Comparison of ENCODE assay signal across 8 cellular contexts in the genomic region with DNA sequence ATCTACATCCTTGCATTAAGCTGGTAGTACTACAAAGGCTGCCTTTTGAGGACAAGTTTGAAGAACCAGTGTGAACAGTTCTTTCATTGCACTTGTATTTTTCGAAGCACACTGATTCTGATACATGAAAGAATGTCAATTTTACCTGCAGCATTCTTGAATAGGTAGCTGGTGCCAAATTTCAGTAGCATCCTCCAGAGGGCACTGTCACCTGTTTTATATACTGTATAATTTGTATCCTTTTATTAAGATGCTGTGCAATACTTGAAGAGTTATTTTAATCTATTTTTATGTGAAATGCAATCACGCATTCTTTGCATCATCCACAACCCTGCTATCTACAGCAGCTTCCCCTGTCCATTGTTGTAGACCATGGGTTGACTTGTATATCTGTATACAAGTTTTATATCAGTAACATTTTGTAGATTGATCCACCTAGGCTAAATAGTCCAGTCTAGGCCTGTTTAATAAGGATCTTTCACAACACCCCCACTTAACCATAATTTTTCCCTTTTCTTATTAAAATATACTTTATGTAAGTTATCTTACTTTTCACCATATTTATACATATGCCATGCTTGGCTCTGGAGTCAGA.
DNase-seq lines count a peak whose midpoint lies in the region; ATAC-seq, FAIRE-seq and TF ChIP-seq lines count a peak whose summit lies in the region.

No MANE protein-coding gene starts in this region.

- no TSS peak for BruUV-seq in Caco-2 (replicated peaks; lab: Mats Ljungman, UMichigan)

- H3K27ac Mint-ChIP-seq in Caco-2 (ENCODE audit: unreplicated experiment), result no peak overlapping the region
- H3K27ac Mint-ChIP-seq in stimulated activated effector memory CD8-positive, alpha-beta T cell treated with anti-CD3 and anti-CD28 coated beads, Interleukin-12 subunit alpha, Interleukin-12 subunit beta, amount 100 ng/mL, for 72 hours, result no peak overlapping the region

- DNase-seq in Caco-2, result peak in 1 of 2 experiments; percentile 34
- DNase-seq in Jurkat, Clone E6-1 (ENCODE audit: low read depth, low spot score), result peak; percentile 12
- no peak for DNase-seq in stimulated activated effector memory CD8-positive, alpha-beta T cell treated with anti-CD3 and anti-CD28 coated beads, Interleukin-12 subunit alpha, Interleukin-12 subunit beta, amount 100 ng/mL, for 72 hours (ENCODE audit: low spot score in 2 of 2)
- DNase-seq in stimulated activated naive CD4-positive, alpha-beta T cell (lab: John Stamatoyannopoulos, UW), result no peak

- H3K4me3 Mint-ChIP-seq in Caco-2 (ENCODE audit: unreplicated experiment), result peak overlapping the region; percentile 23
- no peak overlapping the region for H3K4me3 Mint-ChIP-seq in stimulated activated effector memory CD8-positive, alpha-beta T cell treated with anti-CD3 and anti-CD28 coated beads, Interleukin-12 subunit alpha, Interleukin-12 subunit beta, amount 100 ng/mL, for 72 hours

- no peaks in the 10 kb centered on the region for H3K9me3 ChIP-seq in Caco-2
- H3K9me3 ChIP-seq in SU-DHL-6 (ENCODE audit: insufficient read depth, low read length), result no peaks in the 10 kb centered on the region

- H3K9ac ChIP-seq in SU-DHL-6 (ENCODE audit: low read length), result no peak overlapping the region

- no peaks in the 10 kb centered on the region for H3K79me2 ChIP-seq in SU-DHL-6 (ENCODE audit: insufficient read depth, low read length)

- H3K9me2 ChIP-seq in SU-DHL-6 (replicated peaks; ENCODE audit: insufficient read depth, low read length), result no peaks in the 10 kb centered on the region

- CTCF ChIA-PET in Caco-2 (lab: Charles Lee), result no interaction called here

- H3K4me1 Mint-ChIP-seq in Caco-2 (ENCODE audit: low read depth, unreplicated experiment), result peaks cover 36% of the 10 kb centered on the region
- H3K4me1 Mint-ChIP-seq in stimulated activated effector memory CD8-positive, alpha-beta T cell treated with anti-CD3 and anti-CD28 coated beads, Interleukin-12 subunit alpha, Interleukin-12 subunit beta, amount 100 ng/mL, for 72 hours, result no peaks in the 10 kb centered on the region

- H3K4me3 ChIP-seq in Caco-2 (ENCODE audit: low read depth, low read length) (no peak overlapping the region), SU-DHL-6 (ENCODE audit: insufficient read depth, low read length, poor library complexity, severe bottlenecking) (no peak overlapping the region)
- H3K4me3 ChIP-seq in Jurkat, Clone E6-1 (ENCODE audit: low read length), result no peak overlapping the region

- peak overlapping the region; percentile 37 for H3K4me2 ChIP-seq in SU-DHL-6 (ENCODE audit: low read depth, low read length, poor library complexity, severe bottlenecking)

- H3K27me3 ChIP-seq in Caco-2 (replicated peaks; ENCODE audit: control insufficient read depth, insufficient read depth, low read length), result no peaks in the 10 kb centered on the region
- no peaks in the 10 kb centered on the region for H3K27me3 ChIP-seq in SU-DHL-6 (ENCODE audit: low read length)

- peak; percentile 38 to 48 for TF ChIP-seq CTCF in Caco-2 (IDR thresholded peaks at IDR 0.05; ENCODE audit: insufficient read depth in 1 of 2, low read depth in 1 of 2, low read length in 1 of 2, severe bottlenecking in 1 of 2, unreplicated experiment in 1 of 2)
- peak; percentile 58 for TF ChIP-seq CTCF in SU-DHL-6 (IDR thresholded peaks at IDR 0.05; ENCODE audit: insufficient read depth, low read length, poor library complexity, severe bottlenecking)

- no peaks in the 10 kb centered on the region for H3K36me3 Mint-ChIP-seq in Caco-2 (ENCODE audit: insufficient read depth, unreplicated experiment)
- no peaks in the 10 kb centered on the region for H3K36me3 Mint-ChIP-seq in stimulated activated effector memory CD8-positive, alpha-beta T cell treated with anti-CD3 and anti-CD28 coated beads, Interleukin-12 subunit alpha, Interleukin-12 subunit beta, amount 100 ng/mL, for 72 hours

- no peaks in the 10 kb centered on the region for H3F3A ChIP-seq in SU-DHL-6 (ENCODE audit: insufficient read depth)

- TF ChIP-seq POLR2A in GM18505 (IDR thresholded peaks at IDR 0.05; ENCODE audit: borderline replicate concordance, extremely low read depth, insufficient read depth, insufficient read length), result no peak

- FAIRE-seq in islet of Langerhans (lab: Jason Lieb, UNC), result peak; percentile 95

- peak overlapping the region; percentile 85 for H2AFZ ChIP-seq in SU-DHL-6 (ENCODE audit: low read depth, low read length, severe bottlenecking)

- no peak for ATAC-seq in stimulated activated effector memory CD8-positive, alpha-beta T cell treated with anti-CD3 and anti-CD28 coated beads, Interleukin-12 subunit alpha, Interleukin-12 subunit beta, amount 100 ng/mL, for 72 hours
- ATAC-seq in HG03520 (IDR thresholded peaks at IDR 0.05; ENCODE audit: unreplicated experiment), result no peak
- ATAC-seq in GM18505 (IDR thresholded peaks at IDR 0.05; ENCODE audit: unreplicated experiment), result no peak

- no peak overlapping the region for H3K27ac ChIP-seq in SU-DHL-6 (ENCODE audit: low read depth, low read length)

- no peaks in the 10 kb centered on the region for H3K27me3 Mint-ChIP-seq in Caco-2 (ENCODE audit: insufficient read depth, unreplicated experiment)

- H3K9me3 Mint-ChIP-seq in Caco-2 (ENCODE audit: unreplicated experiment), result no peaks in the 10 kb centered on the region
- H3K9me3 Mint-ChIP-seq in stimulated activated effector memory CD8-positive, alpha-beta T cell treated with anti-CD3 and anti-CD28 coated beads, Interleukin-12 subunit alpha, Interleukin-12 subunit beta, amount 100 ng/mL, for 72 hours, result peaks cover 6% of the 10 kb centered on the region

- H4K20me1 ChIP-seq in SU-DHL-6 (ENCODE audit: low read depth, low read length), result no peaks in the 10 kb centered on the region

- POLR2A ChIA-PET in Caco-2 (lab: Charles Lee), result no interaction called here

- peaks cover 36% of the 10 kb centered on the region for H3K4me1 ChIP-seq in Caco-2

- H3K36me3 ChIP-seq in Caco-2 (ENCODE audit: control insufficient read depth, insufficient read depth, low read length), result no peaks in the 10 kb centered on the region
- no peaks in the 10 kb centered on the region for H3K36me3 ChIP-seq in SU-DHL-6 (ENCODE audit: low read length)

- intact Hi-C loops in Caco-2 (cut with micrococcal nuclease; ENCODE audit: unreplicated experiment), result loop anchor here (5.0 kb wide), 2 partner anchors 326 to 626 kb away; no protein-coding TSS in a partner anchor
